Comparison of ENCODE assay signal across 1 cellular context in the genomic region with DNA sequence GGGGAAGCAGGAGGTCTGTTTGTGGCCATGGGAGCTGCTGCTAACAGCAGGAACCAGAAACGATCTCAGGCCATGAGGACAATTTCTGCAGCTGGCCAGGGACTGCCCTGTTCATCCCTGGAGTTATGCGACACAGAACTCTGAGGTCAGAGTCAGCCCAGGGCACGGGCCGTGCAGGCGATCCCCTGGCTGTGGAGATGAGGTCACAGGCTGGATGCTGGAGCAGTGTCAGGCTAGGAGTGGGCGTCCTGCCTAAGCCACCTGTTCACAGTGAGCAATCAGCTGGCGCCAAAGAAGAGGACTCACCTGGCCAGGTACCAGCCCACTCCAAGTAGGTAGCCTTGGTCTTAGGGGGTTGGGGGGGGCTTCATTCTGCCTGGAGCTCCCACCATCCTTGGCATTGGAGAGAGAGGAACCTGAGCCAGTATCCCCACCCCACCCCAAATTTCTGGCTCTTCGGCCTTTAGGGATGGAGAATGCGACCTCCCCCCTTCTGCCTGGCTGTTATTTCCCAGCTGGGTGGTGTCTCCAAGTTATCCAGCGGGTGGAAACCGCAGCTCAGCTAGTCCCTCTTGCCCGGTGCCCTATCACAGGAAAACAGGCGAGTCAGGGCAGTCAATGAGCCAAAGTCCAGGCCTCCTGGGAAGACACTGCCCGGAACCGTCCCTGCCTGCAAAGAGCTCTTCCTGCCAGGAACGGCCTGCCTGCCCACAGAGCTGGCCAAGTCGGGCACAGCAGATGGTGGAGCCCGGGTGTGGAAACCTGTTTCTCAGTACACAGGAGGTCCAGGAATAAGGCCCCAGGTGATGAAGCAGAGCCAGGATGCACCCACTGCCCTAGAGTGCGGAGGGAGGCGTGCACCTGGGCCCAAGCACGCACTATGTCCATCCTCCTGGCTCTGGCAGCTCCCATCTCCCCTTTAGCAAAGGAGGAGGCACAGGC.
TF ChIP-seq lines count a peak whose summit lies in the region.

No MANE protein-coding gene starts in this region.

TF ChIP-seq in HepG2, 621 proteins besides CTCF, POLR2A, EP300 and RAD21 (continued from another document and continues in another):
- TF ChIP-seq MIXL1 (CRISPR knock-in tag; IDR thresholded peaks at IDR 0.05) (0 out of 2 replicates have a peak, but pooled peaks have one; percentile 16), GZF1 (CRISPR knock-in tag; IDR thresholded peaks at IDR 0.05) (0 out of 2 replicates have a peak, but pooled peaks have one; percentile 35), PHF8 (CRISPR knock-in tag; IDR thresholded peaks at IDR 0.05) (peak; percentile 36; the same call in 1 of the 2 replicates), BHLHE40 (IDR thresholded peaks at IDR 0.05; ENCODE audit: low read length) (peak; percentile 62), HNRNPK (IDR thresholded peaks at IDR 0.05; ENCODE audit: low read depth, low read length, poor library complexity, severe bottlenecking) (no peak), ZNF569 (CRISPR knock-in tag; IDR thresholded peaks at IDR 0.05; ENCODE audit: borderline replicate concordance) (0 out of 2 replicates have a peak, but pooled peaks have one; percentile 29), TCF7 (IDR thresholded peaks at IDR 0.05; ENCODE audit: low read depth) (no peak), ZNF121 (CRISPR knock-in tag; IDR thresholded peaks at IDR 0.05) (peak; percentile 80; the same call in 1 of the 2 replicates), FOXJ3 (CRISPR knock-in tag; IDR thresholded peaks at IDR 0.05; ENCODE audit: borderline replicate concordance) (no peak), MAZ (IDR thresholded peaks at IDR 0.05; ENCODE audit: borderline replicate concordance, low read depth, low read length) (no peak), MAZ (CRISPR knock-in tag; IDR thresholded peaks at IDR 0.05; ENCODE audit: low read depth) (no peak), ZSCAN20 (CRISPR knock-in tag; IDR thresholded peaks at IDR 0.05; ENCODE audit: borderline replicate concordance) (no peak), NFIC (IDR thresholded peaks at IDR 0.05; ENCODE audit: low read length) (no peak), ZNF296 (CRISPR knock-in tag; conservative IDR thresholded peaks at IDR 0.05) (no peak; the same call in 1 of the 2 replicates), ZNF772 (CRISPR knock-in tag; IDR thresholded peaks at IDR 0.05) (peak; percentile 69; the same call in 1 of the 2 replicates), RBFOX2 (IDR thresholded peaks at IDR 0.05; ENCODE audit: low read depth, low read length) (0 out of 2 replicates have a peak, but pooled peaks have one; percentile 43), TBL1XR1 (IDR thresholded peaks at IDR 0.05; ENCODE audit: borderline replicate concordance, low read length, partially characterized antibody) (no peak), ZFP36L1 (CRISPR knock-in tag; IDR thresholded peaks at IDR 0.05) (no peak), GABPB1 (CRISPR knock-in tag; IDR thresholded peaks at IDR 0.05) (peak; percentile 58), ZBTB21 (CRISPR knock-in tag; IDR thresholded peaks at IDR 0.05) (peak; percentile 95), DMAP1 (CRISPR knock-in tag; IDR thresholded peaks at IDR 0.05) (peak; percentile 45; the same call in 1 of the 2 replicates), ZNF225 (CRISPR knock-in tag; IDR thresholded peaks at IDR 0.05) (0 out of 2 replicates have a peak, but pooled peaks have one; percentile 7), ZNF383 (CRISPR knock-in tag; IDR thresholded peaks at IDR 0.05; ENCODE audit: borderline replicate concordance) (no peak), ZFY (CRISPR knock-in tag; IDR thresholded peaks at IDR 0.05) (peak; percentile 68), KDM3A (CRISPR knock-in tag; IDR thresholded peaks at IDR 0.05; ENCODE audit: low read depth) (no peak), ZNF232 (CRISPR knock-in tag; IDR thresholded peaks at IDR 0.05; ENCODE audit: borderline replicate concordance) (no peak), LCORL (IDR thresholded peaks at IDR 0.05) (no peak), LCORL (CRISPR knock-in tag; IDR thresholded peaks at IDR 0.05) (peak; percentile 75; the same call in 1 of the 2 replicates), TOPORS (CRISPR knock-in tag; IDR thresholded peaks at IDR 0.05) (no peak), YEATS4 (CRISPR knock-in tag; IDR thresholded peaks at IDR 0.05; ENCODE audit: borderline replicate concordance) (no peak; the same call in 1 of the 2 replicates), CAMTA2 (CRISPR knock-in tag; IDR thresholded peaks at IDR 0.05; ENCODE audit: borderline replicate concordance) (peak; percentile 48; the same call in 1 of the 2 replicates), ZNF317 (CRISPR knock-in tag; IDR thresholded peaks at IDR 0.05) (peak; percentile 54; the same call in 1 of the 2 replicates), ZFP37 (CRISPR knock-in tag; IDR thresholded peaks at IDR 0.05; ENCODE audit: borderline replicate concordance) (no peak), ZNF781 (CRISPR knock-in tag; IDR thresholded peaks at IDR 0.05; ENCODE audit: borderline replicate concordance, not compliant biosample characterization) (peak; percentile 45), REL (CRISPR knock-in tag; conservative IDR thresholded peaks at IDR 0.05) (no peak), SETDB1 (CRISPR knock-in tag; IDR thresholded peaks at IDR 0.05; ENCODE audit: borderline replicate concordance) (no peak), GTF3A (CRISPR knock-in tag; conservative IDR thresholded peaks at IDR 0.05) (no peak), RFXAP (CRISPR knock-in tag; IDR thresholded peaks at IDR 0.05; ENCODE audit: borderline replicate concordance) (no peak), ZNF788 (CRISPR knock-in tag; IDR thresholded peaks at IDR 0.05; ENCODE audit: borderline replicate concordance) (peak; percentile 73; the same call in 1 of the 2 replicates), ZNF180 (CRISPR knock-in tag; IDR thresholded peaks at IDR 0.05; ENCODE audit: borderline replicate concordance, low read depth) (no peak), MED8 (CRISPR knock-in tag; IDR thresholded peaks at IDR 0.05; ENCODE audit: insufficient replicate concordance) (peak; percentile 36), ZNF251 (CRISPR knock-in tag; IDR thresholded peaks at IDR 0.05) (no peak), ZFAT (CRISPR knock-in tag; conservative IDR thresholded peaks at IDR 0.05) (no peak), FOXA3 (CRISPR knock-in tag; IDR thresholded peaks at IDR 0.05) (peak; percentile 42; the same call in 1 of the 2 replicates), ZBTB42 (CRISPR knock-in tag; IDR thresholded peaks at IDR 0.05) (0 out of 2 replicates have a peak, but pooled peaks have one; percentile 25), ELF3 (CRISPR knock-in tag; IDR thresholded peaks at IDR 0.05) (peak; percentile 56)
- TF ChIP-seq, protein P1, sequence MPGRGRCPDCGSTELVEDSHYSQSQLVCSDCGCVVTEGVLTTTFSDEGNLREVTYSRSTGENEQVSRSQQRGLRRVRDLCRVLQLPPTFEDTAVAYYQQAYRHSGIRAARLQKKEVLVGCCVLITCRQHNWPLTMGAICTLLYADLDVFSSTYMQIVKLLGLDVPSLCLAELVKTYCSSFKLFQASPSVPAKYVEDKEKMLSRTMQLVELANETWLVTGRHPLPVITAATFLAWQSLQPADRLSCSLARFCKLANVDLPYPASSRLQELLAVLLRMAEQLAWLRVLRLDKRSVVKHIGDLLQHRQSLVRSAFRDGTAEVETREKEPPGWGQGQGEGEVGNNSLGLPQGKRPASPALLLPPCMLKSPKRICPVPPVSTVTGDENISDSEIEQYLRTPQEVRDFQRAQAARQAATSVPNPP (CRISPR knock-in tag; IDR thresholded peaks at IDR 0.05), result no peak
- TF ChIP-seq, protein P2, sequence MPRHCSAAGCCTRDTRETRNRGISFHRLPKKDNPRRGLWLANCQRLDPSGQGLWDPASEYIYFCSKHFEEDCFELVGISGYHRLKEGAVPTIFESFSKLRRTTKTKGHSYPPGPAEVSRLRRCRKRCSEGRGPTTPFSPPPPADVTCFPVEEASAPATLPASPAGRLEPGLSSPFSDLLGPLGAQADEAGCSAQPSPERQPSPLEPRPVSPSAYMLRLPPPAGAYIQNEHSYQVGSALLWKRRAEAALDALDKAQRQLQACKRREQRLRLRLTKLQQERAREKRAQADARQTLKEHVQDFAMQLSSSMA (CRISPR knock-in tag; IDR thresholded peaks at IDR 0.05), result 0 out of 2 replicates have a peak, but pooled peaks have one; percentile 61
- TF ChIP-seq, protein P3, sequence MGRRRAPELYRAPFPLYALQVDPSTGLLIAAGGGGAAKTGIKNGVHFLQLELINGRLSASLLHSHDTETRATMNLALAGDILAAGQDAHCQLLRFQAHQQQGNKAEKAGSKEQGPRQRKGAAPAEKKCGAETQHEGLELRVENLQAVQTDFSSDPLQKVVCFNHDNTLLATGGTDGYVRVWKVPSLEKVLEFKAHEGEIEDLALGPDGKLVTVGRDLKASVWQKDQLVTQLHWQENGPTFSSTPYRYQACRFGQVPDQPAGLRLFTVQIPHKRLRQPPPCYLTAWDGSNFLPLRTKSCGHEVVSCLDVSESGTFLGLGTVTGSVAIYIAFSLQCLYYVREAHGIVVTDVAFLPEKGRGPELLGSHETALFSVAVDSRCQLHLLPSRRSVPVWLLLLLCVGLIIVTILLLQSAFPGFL (CRISPR knock-in tag; IDR thresholded peaks at IDR 0.05), result no peak
- TF ChIP-seq, protein P4, sequence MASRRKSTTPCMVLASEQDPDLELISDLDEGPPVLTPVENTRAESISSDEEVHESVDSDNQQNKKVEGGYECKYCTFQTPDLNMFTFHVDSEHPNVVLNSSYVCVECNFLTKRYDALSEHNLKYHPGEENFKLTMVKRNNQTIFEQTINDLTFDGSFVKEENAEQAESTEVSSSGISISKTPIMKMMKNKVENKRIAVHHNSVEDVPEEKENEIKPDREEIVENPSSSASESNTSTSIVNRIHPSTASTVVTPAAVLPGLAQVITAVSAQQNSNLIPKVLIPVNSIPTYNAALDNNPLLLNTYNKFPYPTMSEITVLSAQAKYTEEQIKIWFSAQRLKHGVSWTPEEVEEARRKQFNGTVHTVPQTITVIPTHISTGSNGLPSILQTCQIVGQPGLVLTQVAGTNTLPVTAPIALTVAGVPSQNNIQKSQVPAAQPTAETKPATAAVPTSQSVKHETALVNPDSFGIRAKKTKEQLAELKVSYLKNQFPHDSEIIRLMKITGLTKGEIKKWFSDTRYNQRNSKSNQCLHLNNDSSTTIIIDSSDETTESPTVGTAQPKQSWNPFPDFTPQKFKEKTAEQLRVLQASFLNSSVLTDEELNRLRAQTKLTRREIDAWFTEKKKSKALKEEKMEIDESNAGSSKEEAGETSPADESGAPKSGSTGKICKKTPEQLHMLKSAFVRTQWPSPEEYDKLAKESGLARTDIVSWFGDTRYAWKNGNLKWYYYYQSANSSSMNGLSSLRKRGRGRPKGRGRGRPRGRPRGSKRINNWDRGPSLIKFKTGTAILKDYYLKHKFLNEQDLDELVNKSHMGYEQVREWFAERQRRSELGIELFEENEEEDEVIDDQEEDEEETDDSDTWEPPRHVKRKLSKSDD (CRISPR knock-in tag; IDR thresholded peaks at IDR 0.05; ENCODE audit: low read depth), result peak; percentile 29; the same call in 1 of the 2 replicates
- TF ChIP-seq, protein P5, sequence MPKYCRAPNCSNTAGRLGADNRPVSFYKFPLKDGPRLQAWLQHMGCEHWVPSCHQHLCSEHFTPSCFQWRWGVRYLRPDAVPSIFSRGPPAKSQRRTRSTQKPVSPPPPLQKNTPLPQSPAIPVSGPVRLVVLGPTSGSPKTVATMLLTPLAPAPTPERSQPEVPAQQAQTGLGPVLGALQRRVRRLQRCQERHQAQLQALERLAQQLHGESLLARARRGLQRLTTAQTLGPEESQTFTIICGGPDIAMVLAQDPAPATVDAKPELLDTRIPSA (CRISPR knock-in tag; IDR thresholded peaks at IDR 0.05; ENCODE audit: borderline replicate concordance), result no peak
- TF ChIP-seq, protein P6, sequence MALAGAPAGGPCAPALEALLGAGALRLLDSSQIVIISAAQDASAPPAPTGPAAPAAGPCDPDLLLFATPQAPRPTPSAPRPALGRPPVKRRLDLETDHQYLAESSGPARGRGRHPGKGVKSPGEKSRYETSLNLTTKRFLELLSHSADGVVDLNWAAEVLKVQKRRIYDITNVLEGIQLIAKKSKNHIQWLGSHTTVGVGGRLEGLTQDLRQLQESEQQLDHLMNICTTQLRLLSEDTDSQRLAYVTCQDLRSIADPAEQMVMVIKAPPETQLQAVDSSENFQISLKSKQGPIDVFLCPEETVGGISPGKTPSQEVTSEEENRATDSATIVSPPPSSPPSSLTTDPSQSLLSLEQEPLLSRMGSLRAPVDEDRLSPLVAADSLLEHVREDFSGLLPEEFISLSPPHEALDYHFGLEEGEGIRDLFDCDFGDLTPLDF (CRISPR knock-in tag; IDR thresholded peaks at IDR 0.05), result no peak
- TF ChIP-seq, protein P7, sequence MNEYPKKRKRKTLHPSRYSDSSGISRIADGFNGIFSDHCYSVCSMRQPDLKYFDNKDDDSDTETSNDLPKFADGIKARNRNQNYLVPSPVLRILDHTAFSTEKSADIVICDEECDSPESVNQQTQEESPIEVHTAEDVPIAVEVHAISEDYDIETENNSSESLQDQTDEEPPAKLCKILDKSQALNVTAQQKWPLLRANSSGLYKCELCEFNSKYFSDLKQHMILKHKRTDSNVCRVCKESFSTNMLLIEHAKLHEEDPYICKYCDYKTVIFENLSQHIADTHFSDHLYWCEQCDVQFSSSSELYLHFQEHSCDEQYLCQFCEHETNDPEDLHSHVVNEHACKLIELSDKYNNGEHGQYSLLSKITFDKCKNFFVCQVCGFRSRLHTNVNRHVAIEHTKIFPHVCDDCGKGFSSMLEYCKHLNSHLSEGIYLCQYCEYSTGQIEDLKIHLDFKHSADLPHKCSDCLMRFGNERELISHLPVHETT (CRISPR knock-in tag; conservative IDR thresholded peaks at IDR 0.05), result peak; percentile 39; the same call in 1 of the 2 replicates
- TF ChIP-seq, protein P8, sequence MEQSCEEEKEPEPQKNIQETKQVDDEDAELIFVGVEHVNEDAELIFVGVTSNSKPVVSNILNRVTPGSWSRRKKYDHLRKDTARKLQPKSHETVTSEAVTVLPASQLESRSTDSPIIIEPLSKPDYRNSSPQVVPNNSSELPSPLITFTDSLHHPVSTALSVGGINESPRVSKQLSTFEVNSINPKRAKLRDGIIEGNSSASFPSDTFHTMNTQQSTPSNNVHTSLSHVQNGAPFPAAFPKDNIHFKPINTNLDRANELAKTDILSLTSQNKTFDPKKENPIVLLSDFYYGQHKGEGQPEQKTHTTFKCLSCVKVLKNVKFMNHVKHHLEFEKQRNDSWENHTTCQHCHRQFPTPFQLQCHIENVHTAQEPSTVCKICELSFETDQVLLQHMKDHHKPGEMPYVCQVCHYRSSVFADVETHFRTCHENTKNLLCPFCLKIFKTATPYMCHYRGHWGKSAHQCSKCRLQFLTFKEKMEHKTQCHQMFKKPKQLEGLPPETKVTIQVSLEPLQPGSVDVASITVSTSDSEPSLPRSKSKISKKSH (CRISPR knock-in tag; IDR thresholded peaks at IDR 0.05; ENCODE audit: borderline replicate concordance), result peak; percentile 20; the same call in 1 of the 2 replicates
- TF ChIP-seq, protein P9, sequence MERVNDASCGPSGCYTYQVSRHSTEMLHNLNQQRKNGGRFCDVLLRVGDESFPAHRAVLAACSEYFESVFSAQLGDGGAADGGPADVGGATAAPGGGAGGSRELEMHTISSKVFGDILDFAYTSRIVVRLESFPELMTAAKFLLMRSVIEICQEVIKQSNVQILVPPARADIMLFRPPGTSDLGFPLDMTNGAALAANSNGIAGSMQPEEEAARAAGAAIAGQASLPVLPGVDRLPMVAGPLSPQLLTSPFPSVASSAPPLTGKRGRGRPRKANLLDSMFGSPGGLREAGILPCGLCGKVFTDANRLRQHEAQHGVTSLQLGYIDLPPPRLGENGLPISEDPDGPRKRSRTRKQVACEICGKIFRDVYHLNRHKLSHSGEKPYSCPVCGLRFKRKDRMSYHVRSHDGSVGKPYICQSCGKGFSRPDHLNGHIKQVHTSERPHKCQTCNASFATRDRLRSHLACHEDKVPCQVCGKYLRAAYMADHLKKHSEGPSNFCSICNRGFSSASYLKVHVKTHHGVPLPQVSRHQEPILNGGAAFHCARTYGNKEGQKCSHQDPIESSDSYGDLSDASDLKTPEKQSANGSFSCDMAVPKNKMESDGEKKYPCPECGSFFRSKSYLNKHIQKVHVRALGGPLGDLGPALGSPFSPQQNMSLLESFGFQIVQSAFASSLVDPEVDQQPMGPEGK (CRISPR knock-in tag; IDR thresholded peaks at IDR 0.05), result peak; percentile 12; the same call in 1 of the 2 replicates
